ENCODE assay signal across 8 cellular contexts in the genomic region with DNA sequence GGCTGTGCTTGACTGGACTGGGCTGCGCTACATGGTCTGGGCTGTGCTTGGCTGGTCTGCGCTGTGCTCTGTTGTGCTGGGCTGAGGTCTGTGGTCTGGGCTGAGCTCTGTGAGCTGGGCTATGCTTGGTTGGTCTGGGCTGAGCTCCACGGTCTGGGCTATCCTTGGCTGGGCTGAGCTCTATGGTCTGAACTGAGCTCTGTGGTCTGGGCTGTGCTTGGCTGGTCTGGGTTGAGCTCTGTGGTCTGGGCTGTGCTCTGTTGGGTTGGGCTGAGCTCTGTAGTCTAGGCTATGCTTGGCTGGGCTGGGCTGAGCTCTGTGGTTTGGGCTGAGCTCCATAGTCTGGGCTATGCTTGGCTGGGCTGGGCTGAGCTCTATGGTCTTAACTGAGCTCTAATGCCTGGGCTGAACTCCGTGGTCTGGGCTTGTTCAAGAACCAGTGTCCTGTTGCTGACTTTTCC.
DNase-seq lines count a peak whose midpoint lies in the region; ATAC-seq, FAIRE-seq and TF ChIP-seq lines count a peak whose summit lies in the region.

No MANE protein-coding gene starts in this region.

- peak overlapping the region; percentile 5 to 12 for H3K27ac ChIP-seq in tibial artery

- H3K4me1 ChIP-seq in tibial artery, result peaks cover 0 to 27% (median 13%) of the 10 kb centered on the region in 4 donors

- no peak for TF ChIP-seq CTCF in tibial artery (IDR thresholded peaks at IDR 0.05)

- no peaks in the 10 kb centered on the region for H3K36me3 ChIP-seq in tibial artery

- no peaks in the 10 kb centered on the region for H3K9me3 ChIP-seq in tibial artery

- DNase-seq in DMS79 (lab: John Stamatoyannopoulos, UW), result peak; percentile 27
- DNase-seq in RCC 7860 (ENCODE audit: low spot score), result peak; percentile 92
- peak; percentile 67 for DNase-seq in germinal center (ENCODE audit: low spot score)
- peak; percentile 54 to 82 for DNase-seq in tibial artery
- no peak for DNase-seq in stimulated activated naive CD4-positive, alpha-beta T cell treated with Interleukin-2 at 50 U/mL for 16 hours (lab: John Stamatoyannopoulos, UW)
- DNase-seq in nucleus accumbens (lab: John Stamatoyannopoulos, UW), result no peak

- H3K27me3 ChIP-seq in tibial artery, result no peaks in the 10 kb centered on the region

- intact Hi-C loops in tibial artery (cut with DNase I; ENCODE audit: low total_unique reads), result no loop called here

- peak; percentile 86 for FAIRE-seq in RCC 7860 (lab: Jason Lieb, UNC)

- no peak overlapping the region for H3K4me3 ChIP-seq in tibial artery

- ATAC-seq in GM19372 (IDR thresholded peaks at IDR 0.05; ENCODE audit: low read depth, unreplicated experiment) (peak; percentile 80), HG03280 (IDR thresholded peaks at IDR 0.05; ENCODE audit: unreplicated experiment) (peak; percentile 66)

Comparison
In these comparisons a context has a peak if more than half of its experiments do, and no peak if none do; other contexts are left out.
1. DNase-seq: peak in DMS79 (single experiment), RCC 7860 (single experiment), germinal center (single experiment) and tibial artery (2 of 2); none in stimulated activated naive CD4-positive, alpha-beta T cell treated with Interleukin-2 at 50 U/mL for 16 hours (single experiment) and nucleus accumbens (0 of 56).